1 cellular context compared by ENCODE assay signal in the genomic region with DNA sequence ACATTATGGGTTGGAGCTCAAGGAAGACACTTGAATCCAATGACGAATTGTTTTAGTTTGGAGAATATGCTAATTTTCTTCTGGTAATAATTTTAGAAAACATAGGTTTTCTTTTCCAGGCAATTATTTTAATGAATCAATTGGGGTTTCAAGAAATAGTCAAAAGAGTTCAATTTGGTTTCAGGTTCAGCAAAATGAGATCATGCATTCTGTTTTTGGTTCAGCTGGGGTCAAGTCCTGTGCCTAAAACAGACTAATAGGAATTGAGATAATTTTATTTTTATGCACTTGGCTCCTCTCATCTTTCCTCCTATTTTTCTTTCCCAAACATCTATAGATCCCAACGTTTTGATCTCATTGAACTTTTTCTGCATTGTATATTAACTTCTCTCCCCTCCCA.
TF ChIP-seq lines count a peak whose summit lies in the region.

No MANE protein-coding gene starts in this region.

TF ChIP-seq in GM12878, 131 proteins besides CTCF, POLR2A, EP300 and RAD21:
- TF ChIP-seq ATF2 (IDR thresholded peaks at IDR 0.05; ENCODE audit: low read length) (peak; percentile 51; the same call in 1 of the 2 replicates), SREBF1 (IDR thresholded peaks at IDR 0.05; ENCODE audit: low read length) (no peak), MEF2A (IDR thresholded peaks at IDR 0.05; ENCODE audit: insufficient read depth, low read depth, low read length) (peak; percentile 85), ATF3 (IDR thresholded peaks at IDR 0.05; ENCODE audit: borderline replicate concordance, extremely low read depth, low read depth, low read length) (no peak), NFIC (IDR thresholded peaks at IDR 0.05; ENCODE audit: low read depth, low read length) (peak; percentile 63; the same call in 1 of the 2 replicates), MTA2 (IDR thresholded peaks at IDR 0.05; ENCODE audit: low read depth) (0 out of 2 replicates have a peak, but pooled peaks have one; percentile 11), JUNB (IDR thresholded peaks at IDR 0.05) (peak; percentile 58), BCL11A (IDR thresholded peaks at IDR 0.05; ENCODE audit: low read depth, low read length) (peak; percentile 68; the same call in 1 of the 2 replicates), RUNX3 (IDR thresholded peaks at IDR 0.05; ENCODE audit: low read length) (peak; percentile 68), FOXM1 (IDR thresholded peaks at IDR 0.05; ENCODE audit: low read depth, low read length) (peak; percentile 62; the same call in 1 of the 2 replicates), IRF5 (IDR thresholded peaks at IDR 0.05; ENCODE audit: borderline replicate concordance) (no peak)
- TF ChIP-seq, protein P1, sequence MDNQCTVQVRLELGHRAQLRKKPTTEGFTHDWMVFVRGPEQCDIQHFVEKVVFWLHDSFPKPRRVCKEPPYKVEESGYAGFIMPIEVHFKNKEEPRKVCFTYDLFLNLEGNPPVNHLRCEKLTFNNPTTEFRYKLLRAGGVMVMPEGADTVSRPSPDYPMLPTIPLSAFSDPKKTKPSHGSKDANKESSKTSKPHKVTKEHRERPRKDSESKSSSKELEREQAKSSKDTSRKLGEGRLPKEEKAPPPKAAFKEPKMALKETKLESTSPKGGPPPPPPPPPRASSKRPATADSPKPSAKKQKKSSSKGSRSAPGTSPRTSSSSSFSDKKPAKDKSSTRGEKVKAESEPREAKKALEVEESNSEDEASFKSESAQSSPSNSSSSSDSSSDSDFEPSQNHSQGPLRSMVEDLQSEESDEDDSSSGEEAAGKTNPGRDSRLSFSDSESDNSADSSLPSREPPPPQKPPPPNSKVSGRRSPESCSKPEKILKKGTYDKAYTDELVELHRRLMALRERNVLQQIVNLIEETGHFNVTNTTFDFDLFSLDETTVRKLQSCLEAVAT (IDR thresholded peaks at IDR 0.05) = no peak
